8 cellular contexts compared by ENCODE assay signal in genomic region chr2:231361701-231362588, GRCh38. TPM values are rescaled to one million over a fixed set of nuclear protein-coding genes. Genes with fewer than 3 reads are reported as not detected.
DNase-seq lines count a peak whose midpoint lies in the region; ATAC-seq lines count a peak whose summit lies in the region.

No MANE protein-coding gene starts in this region.

- H3K9ac ChIP-seq in NT2/D1 (ENCODE audit: insufficient read length, low read depth): peak overlapping the region; percentile 28

- DNase-seq in SIG-M5 treated with dmso at 0.1 percent for 504 hours (lab: John Stamatoyannopoulos, UW; ENCODE audit: unreplicated experiment): peak; percentile 48
- no peak for DNase-seq in SIG-M5 (lab: John Stamatoyannopoulos, UW)
- DNase-seq in NT2/D1 (ENCODE audit: low read depth, low spot score): no peak
- DNase-seq in left lobe of liver (ENCODE audit: low spot score): no peak
- no peak for DNase-seq in NCI-H524 treated with DMSO at 0.1 percent for 48 hours (lab: John Stamatoyannopoulos, UW)
- no peak for DNase-seq in HuH-7 (ENCODE audit: low spot score)
- DNase-seq in stimulated activated CD4-positive, alpha-beta T cell treated with anti-CD3 and anti-CD28 coated beads, Interleukin-2, amount 100 ng/mL, for 48 hours: no peak

- peaks cover 28% of the 10 kb centered on the region for H3K4me1 ChIP-seq in NT2/D1 (ENCODE audit: insufficient read depth, insufficient read length)

- H3K36me3 ChIP-seq in NT2/D1 (ENCODE audit: insufficient read depth, insufficient read length, low read length): no peaks in the 10 kb centered on the region

- no peaks in the 10 kb centered on the region for H3K9me3 ChIP-seq in NT2/D1 (ENCODE audit: insufficient read depth, low read length)

- ATAC-seq in HG02610 (IDR thresholded peaks at IDR 0.05; ENCODE audit: unreplicated experiment) (peak; percentile 77), left lobe of liver (peak; percentile 42)

- H3K4me3 ChIP-seq in NT2/D1 (ENCODE audit: insufficient read length, low read depth): no peak overlapping the region

- no peaks in the 10 kb centered on the region for H3K27me3 ChIP-seq in NT2/D1 (ENCODE audit: insufficient read depth, insufficient read length)

RNA-seq across cellular contexts. Expression of gene B3GNT7, which starts 33.6 kb away (rescaled TPM):
- total RNA-seq in left lobe of liver: 1.6 TPM
